ENCODE assay signal across 16 cellular contexts in genomic region chr11:116953525-116954284, GRCh38.
"Had no signal": no experiment of that assay in that cellular context is flagged by ENCODE, and none has a peak within 500 bp of the region (broad histone marks: within the 10 kb centered on the region; RNA-seq: fewer than 3 reads in every experiment).

No MANE protein-coding gene starts in this region.

- H3K4me3 ChIP-seq: body of pancreas, esophagus squamous epithelium, skin epidermis, stomach, thoracic aorta had no signal

- H3K79me2 ChIP-seq: parathyroid adenoma had no signal

- H3K9me3 ChIP-seq: body of pancreas, esophagus squamous epithelium, stomach, thoracic aorta had no signal

- H3K27me3 ChIP-seq: body of pancreas, esophagus squamous epithelium, foreskin keratinocyte, stomach had no signal

- H3K9me3 Mint-ChIP-seq: activated naive CD4-positive, alpha-beta T cell treated with anti-CD3 and anti-CD28 coated beads, Interleukin-2, amount 50 U/mL, for 24 hours had no signal

- H3K9ac ChIP-seq: parathyroid adenoma had no signal

- H3K27ac ChIP-seq: body of pancreas, esophagus squamous epithelium, foreskin keratinocyte, parathyroid adenoma, stomach, thoracic aorta, WERI-Rb-1 had no signal

- H3K36me3 ChIP-seq: thoracic aorta had no signal

- H3K4me3 Mint-ChIP-seq: activated naive CD4-positive, alpha-beta T cell treated with anti-CD3 and anti-CD28 coated beads, Interleukin-2, amount 50 U/mL, for 24 hours had no signal

- H3K4me1 ChIP-seq: body of pancreas, parathyroid adenoma had no signal

- H2AFZ ChIP-seq: parathyroid adenoma had no signal

- H3K27ac Mint-ChIP-seq: activated naive CD4-positive, alpha-beta T cell treated with anti-CD3 and anti-CD28 coated beads, Interleukin-2, amount 50 U/mL, for 24 hours had no signal

- ATAC-seq: body of pancreas, foreskin keratinocyte, left ventricle myocardium superior had no signal

- DNase-seq: activated CD4-positive, alpha-beta T cell treated with anti-CD3 and anti-CD28 coated beads for 4 hours; activated CD8-positive, alpha-beta memory T cell treated with anti-CD3 and anti-CD28 coated beads for 24 hours; body of pancreas; esophagus squamous epithelium; foreskin keratinocyte; head of caudate nucleus; islet precursor cell; left ventricle myocardium superior; mesendoderm; stimulated activated CD4-positive, alpha-beta T cell treated with anti-CD3 and anti-CD28 coated beads, Interleukin-4, amount 100 ng/mL, for 4 hours; stomach; WERI-Rb-1 had no signal
